ENCODE assay signal across 7 cellular contexts in the genomic region with DNA sequence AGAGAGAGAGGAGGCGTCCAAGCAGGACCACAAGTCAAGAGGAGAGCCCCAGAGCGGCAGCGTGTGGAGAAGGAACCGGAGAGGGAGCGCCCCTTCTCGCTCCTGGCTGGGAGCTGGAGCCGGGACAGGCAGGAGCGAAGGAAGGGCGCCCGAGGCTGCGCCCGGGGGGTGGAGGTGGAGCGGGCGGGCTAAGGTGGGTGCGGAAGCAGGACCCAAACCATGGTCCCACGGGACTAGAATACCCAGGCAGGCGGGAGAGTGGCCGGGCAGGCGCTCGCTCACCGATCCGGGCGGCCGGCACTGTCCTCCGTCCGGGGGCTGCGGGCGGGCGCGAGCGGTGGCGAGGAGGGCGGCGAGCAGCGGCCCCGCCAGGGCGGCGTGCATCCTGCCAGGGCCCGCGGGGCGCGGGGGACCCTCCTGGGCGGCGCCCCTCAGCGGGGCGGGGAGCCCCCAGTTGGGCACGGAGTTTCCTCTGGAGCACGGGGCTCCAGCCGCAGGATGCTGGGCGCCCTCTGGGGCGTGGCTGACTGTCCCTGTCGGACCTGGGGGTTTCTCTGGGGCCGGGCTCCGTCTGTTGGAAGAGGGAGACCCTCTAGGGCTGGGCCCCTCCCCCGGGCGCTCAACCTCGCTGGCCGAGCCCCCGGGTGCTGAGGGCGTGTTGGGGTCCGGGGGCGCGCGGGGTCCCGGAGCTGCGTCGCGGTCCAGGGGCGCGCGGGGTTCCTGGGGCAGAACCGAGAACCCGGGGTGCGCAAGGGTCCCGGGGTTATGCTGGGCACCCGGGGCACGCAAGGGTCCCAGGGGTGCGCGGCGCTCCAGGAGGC. TPM values are rescaled to one million over a fixed set of nuclear protein-coding genes. Genes with fewer than 3 reads are reported as not detected.
DNase-seq lines count a peak whose midpoint lies in the region; ATAC-seq lines count a peak whose summit lies in the region.

No MANE protein-coding gene starts in this region.

- peaks cover 19% of the 10 kb centered on the region for H3K27me3 ChIP-seq in adipocyte (replicated peaks; ENCODE audit: control insufficient read depth, insufficient read depth, low read length)

- intact Hi-C loops in posterior vena cava (cut with DNase I), result loop anchor here in 1 of 2 donors (5.0 to 10.0 kb wide), 2 partner anchors 61 to 212 kb away; no protein-coding TSS in a partner anchor

- H3K36me3 Mint-ChIP-seq in stimulated activated memory B cell treated with anti-CD40 and anti-IgM and Interleukin-4, amounts not matched to agents 10 μg/mL and 1 μg/mL and 100 μg/mL, for 72 hours, result no peaks in the 10 kb centered on the region

- H3K27me3 Mint-ChIP-seq in stimulated activated memory B cell treated with anti-CD40 and anti-IgM and Interleukin-4, amounts not matched to agents 10 μg/mL and 1 μg/mL and 100 μg/mL, for 72 hours, result peaks cover 56% of the 10 kb centered on the region

- peak; percentile 38 for DNase-seq in adipocyte (ENCODE audit: low read depth)
- DNase-seq in islet precursor cell, result peak; percentile 71
- no peak for DNase-seq in stimulated activated CD4-positive, alpha-beta T cell treated with anti-CD3 and anti-CD28 coated beads, Interleukin-15, amount 100 ng/mL, for 24 hours
- DNase-seq in posterior vena cava (ENCODE audit: low spot score), result no peak

- H3K4me3 Mint-ChIP-seq in stimulated activated memory B cell treated with anti-CD40 and anti-IgM and Interleukin-4, amounts not matched to agents 10 μg/mL and 1 μg/mL and 100 μg/mL, for 72 hours, result peak overlapping the region; percentile 49

- H3K4me1 ChIP-seq in adipocyte (ENCODE audit: control insufficient read depth, insufficient read depth, low read length), result peaks cover 21% of the 10 kb centered on the region

- no peaks in the 10 kb centered on the region for H3K9me3 ChIP-seq in adipocyte (ENCODE audit: control insufficient read depth, low read length)

- peaks cover 8% of the 10 kb centered on the region for H3K4me1 Mint-ChIP-seq in stimulated activated memory B cell treated with anti-CD40 and anti-IgM and Interleukin-4, amounts not matched to agents 10 μg/mL and 1 μg/mL and 100 μg/mL, for 72 hours

- peak; percentile 10 for ATAC-seq in HG02852 (IDR thresholded peaks at IDR 0.05; ENCODE audit: unreplicated experiment)
- ATAC-seq in stimulated activated memory B cell treated with anti-CD40 and anti-IgM and Interleukin-4, amounts not matched to agents 10 μg/mL and 1 μg/mL and 100 μg/mL, for 72 hours, result no peak
- no peak for ATAC-seq in HG03442 (IDR thresholded peaks at IDR 0.05; ENCODE audit: unreplicated experiment)

- H3K36me3 ChIP-seq in adipocyte (ENCODE audit: control insufficient read depth, insufficient read depth, low read length, severe bottlenecking), result no peaks in the 10 kb centered on the region

- peak overlapping the region; percentile 75 for H3K4me3 ChIP-seq in adipocyte (ENCODE audit: low read length)

- H3K27ac Mint-ChIP-seq in stimulated activated memory B cell treated with anti-CD40 and anti-IgM and Interleukin-4, amounts not matched to agents 10 μg/mL and 1 μg/mL and 100 μg/mL, for 72 hours, result no peak overlapping the region

- peak overlapping the region; percentile 73 for H3K9ac ChIP-seq in adipocyte (ENCODE audit: low read length)

- no peaks in the 10 kb centered on the region for H3K9me3 Mint-ChIP-seq in stimulated activated memory B cell treated with anti-CD40 and anti-IgM and Interleukin-4, amounts not matched to agents 10 μg/mL and 1 μg/mL and 100 μg/mL, for 72 hours

RNA-seq across cellular contexts. Expression of gene TRABD2B, which starts 0.6 kb away (rescaled TPM):
- total RNA-seq in posterior vena cava, result 10 to 100 TPM; 10.5 to 16.4 TPM

Comparison
In these comparisons a context has a peak if more than half of its experiments do, and no peak if none do; other contexts are left out.
1. DNase-seq: peak in adipocyte (single experiment) and islet precursor cell (single experiment); none in stimulated activated CD4-positive, alpha-beta T cell treated with anti-CD3 and anti-CD28 coated beads, Interleukin-15, amount 100 ng/mL, for 24 hours (single experiment) and posterior vena cava (single experiment).